1 cellular context compared by ENCODE assay signal in genomic region chr18:58591286-58591685, GRCh38.
TF ChIP-seq lines count a peak whose summit lies in the region.

No MANE protein-coding gene starts in this region.

TF ChIP-seq in GM23338, 12 proteins besides CTCF, POLR2A, EP300 and RAD21 (continued from another document):
- no peak for TF ChIP-seq ZNF462 (CRISPR knock-in tag; IDR thresholded peaks at IDR 0.05)
- TF ChIP-seq CREB1 (CRISPR knock-in tag; IDR thresholded peaks at IDR 0.05; ENCODE audit: low read depth) = no peak
- TF ChIP-seq REST (IDR thresholded peaks at IDR 0.05; ENCODE audit: unreplicated experiment) = no peak
- TF ChIP-seq EZH2 (IDR thresholded peaks at IDR 0.05; ENCODE audit: low read depth, unreplicated experiment) = no peak
- no peak for TF ChIP-seq NANOG (IDR thresholded peaks at IDR 0.05; ENCODE audit: borderline replicate concordance)
- no peak for TF ChIP-seq JUNB (IDR thresholded peaks at IDR 0.05; ENCODE audit: unreplicated experiment)
- no peak for TF ChIP-seq ETS1 (IDR thresholded peaks at IDR 0.05)
- TF ChIP-seq POLR2AphosphoS5 (IDR thresholded peaks at IDR 0.05; ENCODE audit: low read depth) = no peak
- TF ChIP-seq STAT1 (IDR thresholded peaks at IDR 0.05; ENCODE audit: unreplicated experiment) = no peak
- no peak for TF ChIP-seq ZNF331 (CRISPR knock-in tag; IDR thresholded peaks at IDR 0.05; ENCODE audit: low read depth)
- TF ChIP-seq ZNF114 (CRISPR knock-in tag; IDR thresholded peaks at IDR 0.05) = no peak
